Comparison of ENCODE assay signal across 32 cellular contexts in the genomic region with DNA sequence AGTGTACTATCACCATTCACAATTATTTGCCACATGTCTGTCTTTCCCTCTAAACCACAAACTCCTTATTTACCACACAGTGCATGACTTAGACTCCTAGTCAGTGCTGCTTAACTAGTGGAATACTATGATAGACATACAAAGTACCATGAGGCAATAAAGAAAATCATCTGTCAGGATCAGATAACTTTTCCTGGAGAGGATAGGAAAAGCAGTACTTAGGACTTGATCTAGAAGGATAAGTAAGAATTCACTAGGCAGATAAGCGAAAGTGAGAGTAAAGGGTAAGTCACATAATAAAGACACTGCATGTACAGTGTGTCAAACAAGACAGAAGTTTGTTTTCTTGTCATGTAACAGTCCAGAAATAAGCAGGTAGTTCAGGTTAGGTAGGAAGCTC. TPM values are rescaled to one million over a fixed set of nuclear protein-coding genes. Genes with fewer than 3 reads are reported as not detected.
"Had no signal": no experiment of that assay in that cellular context is flagged by ENCODE, and none has a peak within 500 bp of the region (broad histone marks: within the 10 kb centered on the region; RNA-seq: fewer than 3 reads in every experiment).

No MANE protein-coding gene starts in this region.

- H3K27me3 ChIP-seq: body of pancreas, Peyer's patch, SJCRH30 had no signal

- H3K4me3 Mint-ChIP-seq: activated CD4-positive, alpha-beta memory T cell treated with anti-CD3 and anti-CD28 coated beads for 36 hours; activated CD4-positive, alpha-beta T cell treated with anti-CD3 and anti-CD28 coated beads, Interleukin-2, amount 10 ng/mL, durations not matched to agents 24 days and 14 days; activated naive CD4-positive, alpha-beta T cell treated with anti-CD3 and anti-CD28 coated beads, Interleukin-2, amount 10 ng/mL, durations not matched to agents 7 days and 5 days; activated naive CD8-positive, alpha-beta T cell treated with anti-CD3 and anti-CD28 coated beads for 36 hours; activated T-cell treated with anti-CD3 and anti-CD28 coated beads, Interleukin-2, amount 50 U/mL, for 4 hours; central memory CD8-positive, alpha-beta T cell had no signal

- H3K9ac ChIP-seq: SK-N-SH had no signal

- H3K36me3 ChIP-seq: Peyer's patch, SJCRH30 had no signal

- H3K27ac Mint-ChIP-seq: activated CD4-positive, alpha-beta memory T cell treated with anti-CD3 and anti-CD28 coated beads for 36 hours; activated CD4-positive, alpha-beta T cell treated with anti-CD3 and anti-CD28 coated beads, Interleukin-2, amount 10 ng/mL, durations not matched to agents 24 days and 14 days; activated naive CD4-positive, alpha-beta T cell treated with anti-CD3 and anti-CD28 coated beads, Interleukin-2, amount 10 ng/mL, durations not matched to agents 7 days and 5 days; activated naive CD8-positive, alpha-beta T cell treated with anti-CD3 and anti-CD28 coated beads for 36 hours; activated T-helper 2 cell treated with anti-CD3 and anti-CD28 coated beads, Interferon-gamma antibody, Interleukin-2, Interleukin-4, amounts not matched to agents 10 μg/mL and 5 μg/mL and 100 μg/mL, durations not matched to agents 14 hours and 24 hours and 36 hours had no signal

- H3K4me2 ChIP-seq: SK-N-SH had no signal

- H3K9me2 ChIP-seq: SK-N-SH had no signal

- DNase-seq: activated CD4-positive, alpha-beta memory T cell treated with anti-CD3 and anti-CD28 coated beads for 36 hours; activated CD4-positive, alpha-beta T cell treated with anti-CD3 and anti-CD28 coated beads for 1 hour; activated CD4-positive, alpha-beta T cell treated with anti-CD3 and anti-CD28 coated beads, Interleukin-2, amount 10 ng/mL, durations not matched to agents 24 days and 14 days; activated CD8-positive, alpha-beta memory T cell treated with anti-CD3 and anti-CD28 coated beads for 24 hours; activated gamma-delta T cell treated with Interleukin-2 at 50 U/mL for 16 hours; activated naive CD4-positive, alpha-beta T cell treated with anti-CD3 and anti-CD28 coated beads, Interleukin-2, amount 10 ng/mL, durations not matched to agents 7 days and 5 days; activated naive CD8-positive, alpha-beta T cell treated with anti-CD3 and anti-CD28 coated beads for 36 hours; activated T-cell treated with anti-CD3 and anti-CD28 coated beads, Interleukin-2, amount 50 U/mL, for 4 hours; aorta; body of pancreas; Kasumi-1; MV-4-11; NCI-H1092 treated with DMSO at 0.1 percent for 48 hours; NCI-H1417 treated with DMSO at 0.1 percent for 48 hours; NCI-H1694; NCI-H2029; NCI-H2107; NCI-H345; NCI-H510A treated with DMSO at 0.1 percent for 48 hours; NCI-H69; NK-92 treated with Interleukin-12 subunit alpha and Interleukin-12 subunit beta, amount 100 ng/mL, for 24 hours; Peyer's patch; Right ventricle myocardium superior; SJCRH30; SK-N-SH; T-helper 1 cell had no signal

- H3K9me3 ChIP-seq: body of pancreas, Peyer's patch, SJCRH30, SK-N-SH had no signal

- H3K9me3 Mint-ChIP-seq: activated CD4-positive, alpha-beta memory T cell treated with anti-CD3 and anti-CD28 coated beads for 36 hours; activated CD4-positive, alpha-beta T cell treated with anti-CD3 and anti-CD28 coated beads, Interleukin-2, amount 10 ng/mL, durations not matched to agents 24 days and 14 days; activated naive CD4-positive, alpha-beta T cell treated with anti-CD3 and anti-CD28 coated beads, Interleukin-2, amount 10 ng/mL, durations not matched to agents 7 days and 5 days; activated naive CD8-positive, alpha-beta T cell treated with anti-CD3 and anti-CD28 coated beads for 36 hours; activated T-cell treated with anti-CD3 and anti-CD28 coated beads, Interleukin-2, amount 50 U/mL, for 4 hours; activated T-helper 2 cell treated with anti-CD3 and anti-CD28 coated beads, Interferon-gamma antibody, Interleukin-2, Interleukin-4, amounts not matched to agents 10 μg/mL and 5 μg/mL and 100 μg/mL, durations not matched to agents 14 hours and 24 hours and 36 hours; central memory CD8-positive, alpha-beta T cell had no signal

- H3K27ac ChIP-seq: body of pancreas, Peyer's patch, RWPE1, SJCRH30 had no signal

- H3K4me1 ChIP-seq: body of pancreas, Peyer's patch had no signal

- H3K4me3 ChIP-seq: body of pancreas, Peyer's patch, SJCRH30 had no signal

- ATAC-seq: activated T-cell treated with anti-CD3 and anti-CD28 coated beads, Interleukin-2, amount 50 U/mL, for 4 hours; body of pancreas had no signal

- H3K4me1 Mint-ChIP-seq: activated CD4-positive, alpha-beta T cell treated with anti-CD3 and anti-CD28 coated beads, Interleukin-2, amount 10 ng/mL, durations not matched to agents 24 days and 14 days; activated naive CD4-positive, alpha-beta T cell treated with anti-CD3 and anti-CD28 coated beads, Interleukin-2, amount 10 ng/mL, durations not matched to agents 7 days and 5 days; activated naive CD8-positive, alpha-beta T cell treated with anti-CD3 and anti-CD28 coated beads for 36 hours; central memory CD8-positive, alpha-beta T cell had no signal

- H3K36me3 Mint-ChIP-seq: activated CD4-positive, alpha-beta memory T cell treated with anti-CD3 and anti-CD28 coated beads for 36 hours; activated naive CD4-positive, alpha-beta T cell treated with anti-CD3 and anti-CD28 coated beads, Interleukin-2, amount 10 ng/mL, durations not matched to agents 7 days and 5 days; activated naive CD8-positive, alpha-beta T cell treated with anti-CD3 and anti-CD28 coated beads for 36 hours had no signal

- H3K27me3 Mint-ChIP-seq: activated CD4-positive, alpha-beta memory T cell treated with anti-CD3 and anti-CD28 coated beads for 36 hours; activated naive CD4-positive, alpha-beta T cell treated with anti-CD3 and anti-CD28 coated beads, Interleukin-2, amount 10 ng/mL, durations not matched to agents 7 days and 5 days; activated naive CD8-positive, alpha-beta T cell treated with anti-CD3 and anti-CD28 coated beads for 36 hours; central memory CD8-positive, alpha-beta T cell had no signal

RNA-seq across cellular contexts. Expression of a gene that starts 21.2 kb away (rescaled TPM):
- total RNA-seq: activated CD4-positive, alpha-beta T cell treated with anti-CD3 and anti-CD28 coated beads, Interleukin-2, amount 10 ng/mL, durations not matched to agents 24 days and 14 days; activated T-helper 2 cell treated with anti-CD3 and anti-CD28 coated beads, Interferon-gamma antibody, Interleukin-2, Interleukin-4, amounts not matched to agents 10 μg/mL and 5 μg/mL and 100 μg/mL, durations not matched to agents 14 hours and 24 hours and 36 hours; SJCRH30; T-helper 2 cell treated with Interferon-gamma antibody and Interleukin-4, amounts not matched to agents 100 ng/mL and 5 ng/mL, for 36 hours had no signal

RNA-seq across cellular contexts. Expression of a gene that starts 22.6 kb away (rescaled TPM):
- total RNA-seq: activated CD4-positive, alpha-beta memory T cell treated with anti-CD3 and anti-CD28 coated beads for 36 hours; activated CD4-positive, alpha-beta T cell treated with anti-CD3 and anti-CD28 coated beads, Interleukin-2, amount 10 ng/mL, durations not matched to agents 24 days and 14 days; activated naive CD8-positive, alpha-beta T cell treated with anti-CD3 and anti-CD28 coated beads for 36 hours; activated T-cell treated with anti-CD3 and anti-CD28 coated beads, Interleukin-2, amount 50 U/mL, for 4 hours; activated T-helper 2 cell treated with anti-CD3 and anti-CD28 coated beads, Interferon-gamma antibody, Interleukin-2, Interleukin-4, amounts not matched to agents 10 μg/mL and 5 μg/mL and 100 μg/mL, durations not matched to agents 14 hours and 24 hours and 36 hours; aorta; body of pancreas; MCF 10A; Peyer's patch; Right ventricle myocardium superior; SJCRH30; T-helper 2 cell treated with Interferon-gamma antibody and Interleukin-4, amounts not matched to agents 100 ng/mL and 5 ng/mL, for 36 hours had no signal
- polyA plus RNA-seq: adipose tissue, aorta, SK-N-SH had no signal

RNA-seq across cellular contexts. Expression of a gene that starts 49.4 kb away (rescaled TPM):
- total RNA-seq: activated naive CD8-positive, alpha-beta T cell treated with anti-CD3 and anti-CD28 coated beads for 36 hours; activated T-cell treated with anti-CD3 and anti-CD28 coated beads, Interleukin-2, amount 50 U/mL, for 4 hours had no signal
